ENCODE assay signal across 2 cellular contexts in the genomic region with DNA sequence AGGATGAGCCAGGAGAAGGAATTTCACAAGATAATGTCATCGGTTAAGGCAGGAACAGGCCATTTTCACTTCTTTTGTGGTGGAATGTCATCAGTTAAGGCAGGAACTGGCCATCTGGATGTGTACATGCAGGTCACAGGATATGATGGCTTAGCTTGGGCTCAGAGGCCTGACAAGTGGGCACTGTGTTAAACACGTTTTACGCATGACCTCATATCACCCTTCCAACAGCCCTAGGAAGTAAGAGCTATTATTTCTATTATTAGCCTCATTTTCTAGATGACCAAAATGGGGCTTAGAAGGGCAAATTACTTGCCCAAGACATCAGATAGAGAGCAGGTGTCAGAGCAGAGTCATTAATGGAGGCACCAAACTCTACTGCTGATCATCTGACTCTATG.
TF ChIP-seq lines count a peak whose summit lies in the region.

No MANE protein-coding gene starts in this region.

TF ChIP-seq in GM12878, 131 proteins besides CTCF, POLR2A, EP300 and RAD21:
- TF ChIP-seq BHLHE40 (IDR thresholded peaks at IDR 0.05; ENCODE audit: borderline replicate concordance in 1 of 2, low read depth in 2 of 2, low read length in 1 of 2), result peak in 1 of 2 experiments; percentile 42; a peak in 2 of 4 replicates
- 0 out of 2 replicates have a peak, but pooled peaks have one; percentile 31 for TF ChIP-seq NR2F1 (conservative IDR thresholded peaks at IDR 0.05)

TF ChIP-seq in endothelial cell of umbilical vein, 7 proteins besides CTCF, POLR2A, EP300 and RAD21:
- peak; percentile 18 for TF ChIP-seq JUN (IDR thresholded peaks at IDR 0.05; ENCODE audit: borderline replicate concordance, insufficient read depth, insufficient read length, low read depth)
